16 cellular contexts compared by ENCODE assay signal in genomic region chr13:53822136-53822535, GRCh38.
DNase-seq lines count a peak whose midpoint lies in the region; ATAC-seq and TF ChIP-seq lines count a peak whose summit lies in the region.
"Had no signal": no experiment of that assay in that cellular context is flagged by ENCODE, and none has a peak within 500 bp of the region (broad histone marks: within the 10 kb centered on the region; RNA-seq: fewer than 3 reads in every experiment).

No MANE protein-coding gene starts in this region.

- H3K27me3 Mint-ChIP-seq in WTC11 (ENCODE audit: low read depth): no peaks in the 10 kb centered on the region
- H3K27me3 Mint-ChIP-seq: CD8-positive, alpha-beta memory T cell had no signal

- H3K27ac Mint-ChIP-seq in WTC11: peak overlapping the region; percentile 51; the same call in 1 of the 2 replicates
- H3K27ac Mint-ChIP-seq: CD8-positive, alpha-beta memory T cell had no signal

- no peaks in the 10 kb centered on the region for H3K36me3 Mint-ChIP-seq in WTC11
- H3K36me3 Mint-ChIP-seq: CD8-positive, alpha-beta memory T cell had no signal

- no peaks in the 10 kb centered on the region for H3K9me3 ChIP-seq in tibial artery
- H3K9me3 ChIP-seq: BLaER1 had no signal

- POLR2A ChIA-PET in WTC11 (lab: Charles Lee): no interaction called here

- TF ChIP-seq CTCF in WTC11 (IDR thresholded peaks at IDR 0.05) (no peak), tibial artery (IDR thresholded peaks at IDR 0.05) (no peak)

- H3K9me3 Mint-ChIP-seq in WTC11: no peaks in the 10 kb centered on the region

- CTCF ChIA-PET in WTC11 (lab: Charles Lee): no interaction called here

- H3K4me1 ChIP-seq in tibial artery: no peaks in the 10 kb centered on the region

- H3K4me1 Mint-ChIP-seq in WTC11: no peaks in the 10 kb centered on the region
- H3K4me1 Mint-ChIP-seq: CD8-positive, alpha-beta memory T cell had no signal

- intact Hi-C loops in tibial artery (cut with DNase I; ENCODE audit: low total_unique reads): no loop called here

- no peak overlapping the region for H3K27ac ChIP-seq in tibial artery
- H3K27ac ChIP-seq: 22Rv1, BLaER1 had no signal

- H3K27me3 ChIP-seq in tibial artery: no peaks in the 10 kb centered on the region
- H3K27me3 ChIP-seq: BLaER1 had no signal

- H3K4me3 Mint-ChIP-seq in WTC11: no peak overlapping the region
- H3K4me3 Mint-ChIP-seq: CD8-positive, alpha-beta memory T cell had no signal

- no peaks in the 10 kb centered on the region for H3K36me3 ChIP-seq in tibial artery
- H3K36me3 ChIP-seq: BLaER1 had no signal

- no peak for ATAC-seq in WTC11
- ATAC-seq in HG03095 (IDR thresholded peaks at IDR 0.05; ENCODE audit: unreplicated experiment): no peak
- no peak for ATAC-seq in GM19467 (IDR thresholded peaks at IDR 0.05; ENCODE audit: unreplicated experiment)
- ATAC-seq: HCT116, K562 had no signal

- H3K4me3 ChIP-seq in tibial artery: no peak overlapping the region
- H3K4me3 ChIP-seq: BLaER1, K562 had no signal

- peak; percentile 8 for DNase-seq in Ammon's horn (ENCODE audit: low spot score)
- DNase-seq in WTC11 (ENCODE audit: low spot score): no peak
- peak; percentile 17 for DNase-seq in inferior parietal cortex (ENCODE audit: extremely low spot score)
- DNase-seq in pons (ENCODE audit: low spot score): peak; percentile 15
- no peak for DNase-seq in middle frontal gyrus (ENCODE audit: extremely low spot score, low spot score)
- no peak for DNase-seq in tibial artery
- DNase-seq: Calu3; CD8-positive, alpha-beta memory T cell; DMS 273 treated with DMSO at 0.1 percent for 48 hours; DMS79 had no signal

TF ChIP-seq in WTC11, 78 proteins besides CTCF, POLR2A, EP300 and RAD21:
- no peak for TF ChIP-seq ZNF281 (CRISPR knock-in tag; IDR thresholded peaks at IDR 0.05)
- TF ChIP-seq, protein P1, sequence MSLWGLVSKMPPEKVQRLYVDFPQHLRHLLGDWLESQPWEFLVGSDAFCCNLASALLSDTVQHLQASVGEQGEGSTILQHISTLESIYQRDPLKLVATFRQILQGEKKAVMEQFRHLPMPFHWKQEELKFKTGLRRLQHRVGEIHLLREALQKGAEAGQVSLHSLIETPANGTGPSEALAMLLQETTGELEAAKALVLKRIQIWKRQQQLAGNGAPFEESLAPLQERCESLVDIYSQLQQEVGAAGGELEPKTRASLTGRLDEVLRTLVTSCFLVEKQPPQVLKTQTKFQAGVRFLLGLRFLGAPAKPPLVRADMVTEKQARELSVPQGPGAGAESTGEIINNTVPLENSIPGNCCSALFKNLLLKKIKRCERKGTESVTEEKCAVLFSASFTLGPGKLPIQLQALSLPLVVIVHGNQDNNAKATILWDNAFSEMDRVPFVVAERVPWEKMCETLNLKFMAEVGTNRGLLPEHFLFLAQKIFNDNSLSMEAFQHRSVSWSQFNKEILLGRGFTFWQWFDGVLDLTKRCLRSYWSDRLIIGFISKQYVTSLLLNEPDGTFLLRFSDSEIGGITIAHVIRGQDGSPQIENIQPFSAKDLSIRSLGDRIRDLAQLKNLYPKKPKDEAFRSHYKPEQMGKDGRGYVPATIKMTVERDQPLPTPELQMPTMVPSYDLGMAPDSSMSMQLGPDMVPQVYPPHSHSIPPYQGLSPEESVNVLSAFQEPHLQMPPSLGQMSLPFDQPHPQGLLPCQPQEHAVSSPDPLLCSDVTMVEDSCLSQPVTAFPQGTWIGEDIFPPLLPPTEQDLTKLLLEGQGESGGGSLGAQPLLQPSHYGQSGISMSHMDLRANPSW (CRISPR knock-in tag; conservative IDR thresholded peaks at IDR 0.05; ENCODE audit: low read depth): no peak
- TF ChIP-seq NFATC4 (CRISPR knock-in tag; IDR thresholded peaks at IDR 0.05): no peak
- no peak for TF ChIP-seq MAX (CRISPR knock-in tag; IDR thresholded peaks at IDR 0.05)
- TF ChIP-seq, protein P2, sequence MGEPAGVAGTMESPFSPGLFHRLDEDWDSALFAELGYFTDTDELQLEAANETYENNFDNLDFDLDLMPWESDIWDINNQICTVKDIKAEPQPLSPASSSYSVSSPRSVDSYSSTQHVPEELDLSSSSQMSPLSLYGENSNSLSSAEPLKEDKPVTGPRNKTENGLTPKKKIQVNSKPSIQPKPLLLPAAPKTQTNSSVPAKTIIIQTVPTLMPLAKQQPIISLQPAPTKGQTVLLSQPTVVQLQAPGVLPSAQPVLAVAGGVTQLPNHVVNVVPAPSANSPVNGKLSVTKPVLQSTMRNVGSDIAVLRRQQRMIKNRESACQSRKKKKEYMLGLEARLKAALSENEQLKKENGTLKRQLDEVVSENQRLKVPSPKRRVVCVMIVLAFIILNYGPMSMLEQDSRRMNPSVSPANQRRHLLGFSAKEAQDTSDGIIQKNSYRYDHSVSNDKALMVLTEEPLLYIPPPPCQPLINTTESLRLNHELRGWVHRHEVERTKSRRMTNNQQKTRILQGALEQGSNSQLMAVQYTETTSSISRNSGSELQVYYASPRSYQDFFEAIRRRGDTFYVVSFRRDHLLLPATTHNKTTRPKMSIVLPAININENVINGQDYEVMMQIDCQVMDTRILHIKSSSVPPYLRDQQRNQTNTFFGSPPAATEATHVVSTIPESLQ (CRISPR knock-in tag; IDR thresholded peaks at IDR 0.05): no peak
- TF ChIP-seq E2F5 (CRISPR knock-in tag; IDR thresholded peaks at IDR 0.05): no peak
- no peak for TF ChIP-seq SMAD4 (CRISPR knock-in tag; IDR thresholded peaks at IDR 0.05)
- no peak for TF ChIP-seq TEAD4 (CRISPR knock-in tag; IDR thresholded peaks at IDR 0.05)
- TF ChIP-seq JUN (CRISPR knock-in tag; IDR thresholded peaks at IDR 0.05): no peak
- no peak for TF ChIP-seq ZNF416 (CRISPR knock-in tag; IDR thresholded peaks at IDR 0.05)
- TF ChIP-seq, protein P3, sequence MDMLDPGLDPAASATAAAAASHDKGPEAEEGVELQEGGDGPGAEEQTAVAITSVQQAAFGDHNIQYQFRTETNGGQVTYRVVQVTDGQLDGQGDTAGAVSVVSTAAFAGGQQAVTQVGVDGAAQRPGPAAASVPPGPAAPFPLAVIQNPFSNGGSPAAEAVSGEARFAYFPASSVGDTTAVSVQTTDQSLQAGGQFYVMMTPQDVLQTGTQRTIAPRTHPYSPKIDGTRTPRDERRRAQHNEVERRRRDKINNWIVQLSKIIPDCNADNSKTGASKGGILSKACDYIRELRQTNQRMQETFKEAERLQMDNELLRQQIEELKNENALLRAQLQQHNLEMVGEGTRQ (CRISPR knock-in tag; IDR thresholded peaks at IDR 0.05): no peak
- TF ChIP-seq ATF2 (CRISPR knock-in tag; IDR thresholded peaks at IDR 0.05; ENCODE audit: borderline replicate concordance, low read depth): no peak
- TF ChIP-seq USF1 (CRISPR knock-in tag; IDR thresholded peaks at IDR 0.05): no peak

Comparison
In these comparisons a context has a peak if more than half of its experiments do, and no peak if none do; other contexts are left out.
1. DNase-seq: peak in Ammon's horn (single experiment), inferior parietal cortex (single experiment) and pons (single experiment); none in WTC11 (single experiment), middle frontal gyrus (single experiment) and tibial artery (0 of 2).